9 cellular contexts compared by ENCODE assay signal in genomic region chr6:29926081-29926794, GRCh38. TPM values are rescaled to one million over a fixed set of nuclear protein-coding genes. Genes with fewer than 3 reads are reported as not detected.
A peak's percentile ranks its signal among the peaks of the same experiment; 100 is the strongest.
DNase-seq lines count a peak whose midpoint lies in the region; ATAC-seq and TF ChIP-seq lines count a peak whose summit lies in the region.
"Had no signal": no experiment of that assay in that cellular context is flagged by ENCODE, and none has a peak within 500 bp of the region (broad histone marks: within the 10 kb centered on the region; RNA-seq: fewer than 3 reads in every experiment).

No MANE protein-coding gene starts in this region.

- ATAC-seq in CD8-positive, alpha-beta T cell, result peak; percentile 13
- peak; percentile 25 for ATAC-seq in HG02623 (IDR thresholded peaks at IDR 0.05; ENCODE audit: unreplicated experiment)
- ATAC-seq in WTC11, result peak; percentile 50
- ATAC-seq: HCT116 had no signal

- intact Hi-C loops in CD8-positive, alpha-beta T cell (cut with DNase I, micrococcal nuclease), result loop anchor here (2.0 to 5.0 kb wide), 6 partner anchors 39 to 287 kb away; partner anchors contain the start of genes PPP1R11 (in 2 of the 2), HLA-F (in 1 of the 2) and TRIM26 (in 1 of the 2)
- intact Hi-C loops in esophagus muscularis mucosa (cut with DNase I) (loop anchor here (5.0 to 10.0 kb wide), 2 partner anchors 39 to 49 kb away; no protein-coding TSS in a partner anchor), posterior vena cava (cut with DNase I) (no loop called here)

- no peak for TF ChIP-seq POLR2A in esophagus muscularis mucosa (IDR thresholded peaks at IDR 0.05; ENCODE audit: low read depth)

- no peaks in the 10 kb centered on the region for H3K36me3 ChIP-seq in CD8-positive, alpha-beta T cell (ENCODE audit: insufficient read depth, low read length)
- no peaks in the 10 kb centered on the region for H3K36me3 ChIP-seq in esophagus muscularis mucosa

- H3K4me3 Mint-ChIP-seq in CD8-positive, alpha-beta T cell, result peak overlapping the region; percentile 83
- peak overlapping the region; percentile 83 for H3K4me3 Mint-ChIP-seq in WTC11

- no peak for TF ChIP-seq CTCF in CD8-positive, alpha-beta T cell (IDR thresholded peaks at IDR 0.05)
- TF ChIP-seq CTCF in WTC11 (IDR thresholded peaks at IDR 0.05) (no peak), esophagus muscularis mucosa (IDR thresholded peaks at IDR 0.05) (no peak)

- peaks cover 8% of the 10 kb centered on the region for H3K4me1 ChIP-seq in CD8-positive, alpha-beta T cell (ENCODE audit: insufficient read depth, low read length)
- peaks cover 0 to 6% (median 0%) of the 10 kb centered on the region in 4 donors for H3K4me1 ChIP-seq in esophagus muscularis mucosa

- peak overlapping the region; percentile 94 for H3K27ac Mint-ChIP-seq in CD8-positive, alpha-beta T cell
- no peak overlapping the region for H3K27ac Mint-ChIP-seq in WTC11

- H3K27me3 ChIP-seq in CD8-positive, alpha-beta T cell (ENCODE audit: insufficient read depth, low read length), result no peaks in the 10 kb centered on the region
- H3K27me3 ChIP-seq in esophagus muscularis mucosa, result no peaks in the 10 kb centered on the region

- WGBS in esophagus muscularis mucosa, result no CpG with 5 or more reads among the region's 51 CpGs

- peaks cover 6% of the 10 kb centered on the region for H3K36me3 Mint-ChIP-seq in CD8-positive, alpha-beta T cell
- no peaks in the 10 kb centered on the region; the same call in 1 of the 2 replicates for H3K36me3 Mint-ChIP-seq in WTC11

- POLR2A ChIA-PET in CD8-positive, alpha-beta T cell (lab: Charles Lee), result interaction anchor here (0.6 to 3.7 kb wide), 2 partner anchors 16 to 25 kb away, joined by 4 to 15 read pairs; partner anchors contain the start of gene HLA-A
- POLR2A ChIA-PET in WTC11 (lab: Charles Lee), result no interaction called here

- TF ChIP-seq EP300 in esophagus muscularis mucosa (IDR thresholded peaks at IDR 0.05), result no peak

- no peaks in the 10 kb centered on the region for H3K27me3 Mint-ChIP-seq in CD8-positive, alpha-beta T cell (ENCODE audit: low read depth)
- peaks cover 67% of the 10 kb centered on the region for H3K27me3 Mint-ChIP-seq in WTC11 (ENCODE audit: low read depth)

- no peaks in the 10 kb centered on the region for H3K9me3 ChIP-seq in CD8-positive, alpha-beta T cell (ENCODE audit: low read length)
- H3K9me3 ChIP-seq in esophagus muscularis mucosa, result no peaks in the 10 kb centered on the region

- CTCF ChIA-PET in CD8-positive, alpha-beta T cell (lab: Charles Lee), result interaction anchor here (0.6 kb wide), 1 partner anchor 291 kb away, joined by 3 read pairs; no protein-coding TSS in a partner anchor
- CTCF ChIA-PET in WTC11 (lab: Charles Lee), result interaction anchor here (0.7 to 1.0 kb wide), 3 partner anchors 49 to 272 kb away, joined by 3 to 4 read pairs (median 3); no protein-coding TSS in a partner anchor

- peak in 1 of 7 experiments; percentile 35 for DNase-seq in CD8-positive, alpha-beta T cell
- DNase-seq in WTC11 (ENCODE audit: low spot score) (peak; percentile 47), esophagus muscularis mucosa (ENCODE audit: extremely low spot score) (no peak), posterior vena cava (ENCODE audit: low spot score) (peak; percentile 83), NOMO-1 (lab: John Stamatoyannopoulos, UW; ENCODE audit: unreplicated experiment in 2 of 2) (no peak), cortex of kidney (lab: John Stamatoyannopoulos, UW) (no peak), iPS-NIHi7 (ENCODE audit: extremely low spot score) (no peak)

- H3K4me3 ChIP-seq in CD8-positive, alpha-beta T cell (ENCODE audit: low read depth, low read length), result peak overlapping the region; percentile 93
- H3K4me3 ChIP-seq in esophagus muscularis mucosa, result peak overlapping the region in 3 of 4 donors; percentile 50 to 78 (median 64)

- peak overlapping the region; percentile 92 for H3K27ac ChIP-seq in CD8-positive, alpha-beta T cell (ENCODE audit: low read depth, low read length)
- peak overlapping the region in 3 of 4 donors; percentile 82 to 87 (median 86) for H3K27ac ChIP-seq in esophagus muscularis mucosa (replicated peaks in 1 of 4)

- H3K9me3 Mint-ChIP-seq in CD8-positive, alpha-beta T cell, result no peaks in the 10 kb centered on the region
- H3K9me3 Mint-ChIP-seq in WTC11, result peaks cover 4% of the 10 kb centered on the region; the same call in 1 of the 2 replicates

- H3K4me1 Mint-ChIP-seq in CD8-positive, alpha-beta T cell (ENCODE audit: low read depth), result peaks cover 32% of the 10 kb centered on the region
- peaks cover 16% of the 10 kb centered on the region for H3K4me1 Mint-ChIP-seq in WTC11

TF ChIP-seq in WTC11, 78 proteins besides CTCF, POLR2A, EP300 and RAD21:
- TF ChIP-seq MAX (CRISPR knock-in tag; IDR thresholded peaks at IDR 0.05) (peak; percentile 26; the same call in 1 of the 2 replicates), ZNF232 (CRISPR knock-in tag; IDR thresholded peaks at IDR 0.05) (no peak)
- TF ChIP-seq, protein P1, sequence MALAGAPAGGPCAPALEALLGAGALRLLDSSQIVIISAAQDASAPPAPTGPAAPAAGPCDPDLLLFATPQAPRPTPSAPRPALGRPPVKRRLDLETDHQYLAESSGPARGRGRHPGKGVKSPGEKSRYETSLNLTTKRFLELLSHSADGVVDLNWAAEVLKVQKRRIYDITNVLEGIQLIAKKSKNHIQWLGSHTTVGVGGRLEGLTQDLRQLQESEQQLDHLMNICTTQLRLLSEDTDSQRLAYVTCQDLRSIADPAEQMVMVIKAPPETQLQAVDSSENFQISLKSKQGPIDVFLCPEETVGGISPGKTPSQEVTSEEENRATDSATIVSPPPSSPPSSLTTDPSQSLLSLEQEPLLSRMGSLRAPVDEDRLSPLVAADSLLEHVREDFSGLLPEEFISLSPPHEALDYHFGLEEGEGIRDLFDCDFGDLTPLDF (CRISPR knock-in tag; IDR thresholded peaks at IDR 0.05), result no peak

RNA-seq across cellular contexts. Expression of gene HLA-A, which starts 16.1 kb away (rescaled TPM):
- 1,000 to 10,000 TPM; 2,151 to 2,183 TPM for total RNA-seq in CD8-positive, alpha-beta T cell
- 93.2 to 135 TPM (median 134 TPM) in 3 replicates for total RNA-seq in WTC11 (2021)
- 100 to 1,000 TPM; 243 to 610 (median 499) TPM for total RNA-seq in esophagus muscularis mucosa
- 100 to 1,000 TPM; 375 to 444 TPM for total RNA-seq in posterior vena cava

Comparison
In these comparisons a context has a peak if more than half of its experiments do, and no peak if none do; other contexts are left out.
1. DNase-seq: peak in WTC11 (single experiment) and posterior vena cava (single experiment); none in esophagus muscularis mucosa (single experiment), NOMO-1 (0 of 2), cortex of kidney (single experiment) and iPS-NIHi7 (single experiment).
2. intact Hi-C loops: an anchor here in CD8-positive, alpha-beta T cell (2.0 to 5.0 kb wide) and esophagus muscularis mucosa (5.0 to 10.0 kb wide); none called in posterior vena cava.
3. Peak in every context shown above with its lines, with median percentiles within 50 percentile points of each other: ATAC-seq.